ENCODE assay signal across 14 cellular contexts in the genomic region with DNA sequence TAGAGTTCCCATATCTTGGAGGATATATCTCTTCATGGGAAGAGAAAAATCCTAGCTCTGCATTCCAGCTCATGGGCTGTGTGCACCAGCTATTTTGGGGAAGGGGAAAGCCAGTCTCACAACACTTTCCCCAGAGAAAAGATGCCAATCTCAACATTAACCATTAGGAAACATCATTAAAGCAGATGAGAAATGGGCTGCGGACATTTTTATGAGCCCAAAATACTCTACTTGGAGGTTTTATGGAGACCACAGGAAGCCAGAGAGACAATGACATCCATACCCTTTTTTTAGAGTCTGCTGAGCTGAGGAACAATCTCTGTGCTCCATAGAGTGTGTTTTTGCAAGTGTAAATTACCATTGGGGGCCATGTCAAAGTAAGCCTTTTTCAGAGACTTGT.
A peak's percentile ranks its signal among the peaks of the same experiment; 100 is the strongest.
DNase-seq lines count a peak whose midpoint lies in the region; ATAC-seq and TF ChIP-seq lines count a peak whose summit lies in the region.
"Had no signal": no experiment of that assay in that cellular context is flagged by ENCODE, and none has a peak within 500 bp of the region (broad histone marks: within the 10 kb centered on the region; RNA-seq: fewer than 3 reads in every experiment).

No MANE protein-coding gene starts in this region.

- H4K20me1 ChIP-seq in PC-9 (ENCODE audit: insufficient read depth) (no peaks in the 10 kb centered on the region), GM23338 (replicated peaks; ENCODE audit: insufficient read depth) (no peaks in the 10 kb centered on the region)

- no peak overlapping the region for H3K27ac ChIP-seq in A673 (ENCODE audit: low read depth, low read length, poor library complexity, severe bottlenecking)
- peak overlapping the region; percentile 85 for H3K27ac ChIP-seq in PC-9
- peak overlapping the region; percentile 19 for H3K27ac ChIP-seq in mesodermal cell (ENCODE audit: low read depth, low read length, severe bottlenecking)
- no peak overlapping the region for H3K27ac ChIP-seq in GM23338 (ENCODE audit: low read depth)
- H3K27ac ChIP-seq: Peyer's patch, SK-N-MC had no signal

- H2AFZ ChIP-seq in PC-9 (no peak overlapping the region), GM23338 (no peak overlapping the region)

- intact Hi-C loops in A673 (cut with micrococcal nuclease; ENCODE audit: unreplicated experiment), result loop anchor here (2.0 to 5.0 kb wide), 5 partner anchors 76 to 1102 kb away; no protein-coding TSS in a partner anchor
- intact Hi-C loops in PC-9 (cut with micrococcal nuclease; ENCODE audit: unreplicated experiment), result loop anchor here (1.0 to 5.0 kb wide), 4 partner anchors 45 to 612 kb away; no protein-coding TSS in a partner anchor

- H3K4me1 Mint-ChIP-seq in GM23338, result peaks cover 27% of the 10 kb centered on the region

- no peak overlapping the region for H3K27ac Mint-ChIP-seq in GM23338
- H3K27ac Mint-ChIP-seq: CD8-positive, alpha-beta memory T cell had no signal

- H3F3A ChIP-seq in PC-9 (ENCODE audit: insufficient read depth, low read depth) (peaks cover 29% of the 10 kb centered on the region), GM23338 (replicated peaks; ENCODE audit: low read depth) (no peaks in the 10 kb centered on the region)

- H3K9me3 ChIP-seq in A673 (ENCODE audit: low read depth, low read length, poor library complexity, severe bottlenecking) (no peaks in the 10 kb centered on the region), PC-9 (ENCODE audit: insufficient read depth, low read depth) (no peaks in the 10 kb centered on the region), mesodermal cell (ENCODE audit: control insufficient read depth, low read length) (no peaks in the 10 kb centered on the region)
- H3K9me3 ChIP-seq: Peyer's patch had no signal

- 100% methylated on average over 1 of the region's 1 CpG; no CpG with 5 or more reads in 1 of the 2 experiments for WGBS in mesodermal cell (ENCODE audit: insufficient coverage in 2 of 2), 2 experiments

- DNase-seq in A673 (ENCODE audit: low spot score) (peak; percentile 67), EH (ENCODE audit: low read depth) (peak; percentile 94), PC-9 (peak in 1 of 2 experiments; percentile 49), NCI-H524 treated with DMSO at 0.1 percent for 48 hours (lab: John Stamatoyannopoulos, UW) (no peak), GM23338 (ENCODE audit: low spot score) (no peak)
- DNase-seq: CD8-positive, alpha-beta memory T cell; DMS53; NCI-H1694 treated with DMSO at 0.1 percent for 48 hours; Peyer's patch had no signal

- TF ChIP-seq CTCF in A673 (conservative IDR thresholded peaks at IDR 0.05; ENCODE audit: low read depth, low read length) (no peak), PC-9 (conservative IDR thresholded peaks at IDR 0.05) (no peak), GM23338 (conservative IDR thresholded peaks at IDR 0.05; ENCODE audit: low read depth in 2 of 2) (no peak)

- H3K36me3 ChIP-seq in A673 (ENCODE audit: insufficient read depth, low read length, poor library complexity, severe bottlenecking), result no peaks in the 10 kb centered on the region
- no peaks in the 10 kb centered on the region for H3K36me3 ChIP-seq in PC-9 (ENCODE audit: low read depth)
- no peaks in the 10 kb centered on the region for H3K36me3 ChIP-seq in mesodermal cell (ENCODE audit: control insufficient read depth, insufficient read depth, low read length)
- H3K36me3 ChIP-seq in GM23338 (ENCODE audit: insufficient read depth), result no peaks in the 10 kb centered on the region
- H3K36me3 ChIP-seq: Peyer's patch had no signal

- peaks cover 7% of the 10 kb centered on the region; the same call in 2 of the 3 replicates for H3K36me3 Mint-ChIP-seq in GM23338 (ENCODE audit: low read depth)
- H3K36me3 Mint-ChIP-seq: CD8-positive, alpha-beta memory T cell had no signal

- H3K4me2 ChIP-seq in PC-9 (peak overlapping the region; percentile 63), GM23338 (no peak overlapping the region)

- no peaks in the 10 kb centered on the region for H3K27me3 Mint-ChIP-seq in GM23338 (ENCODE audit: insufficient read depth, low read depth, poor library complexity)

- no peaks in the 10 kb centered on the region for H3K79me2 ChIP-seq in PC-9 (ENCODE audit: low read depth)
- H3K79me2 ChIP-seq in GM23338 (replicated peaks; ENCODE audit: insufficient read depth), result no peaks in the 10 kb centered on the region

- peaks cover 11% of the 10 kb centered on the region; the same call in 2 of the 3 replicates for H3K9me3 Mint-ChIP-seq in GM23338
- H3K9me3 Mint-ChIP-seq: CD8-positive, alpha-beta memory T cell had no signal

- CTCF ChIA-PET in A673 (lab: Charles Lee), result interaction anchor here (1.2 to 1.9 kb wide), 3 partner anchors 77 to 213 kb away, joined by 3 to 6 read pairs (median 5); no protein-coding TSS in a partner anchor
- CTCF ChIA-PET in PC-9 (lab: Charles Lee), result interaction anchor here (0.5 to 1.1 kb wide), 3 partner anchors 48 to 210 kb away, joined by 3 to 12 read pairs (median 6); no protein-coding TSS in a partner anchor

- ATAC-seq in HG02798 (IDR thresholded peaks at IDR 0.05; ENCODE audit: poor library complexity, unreplicated experiment), result no peak
- no peak for ATAC-seq in HG03571 (IDR thresholded peaks at IDR 0.05; ENCODE audit: unreplicated experiment)
- no peak for ATAC-seq in GM23338

- H3K4me1 ChIP-seq in A673 (ENCODE audit: insufficient read depth, low read length, poor library complexity, severe bottlenecking), result peaks cover 33% of the 10 kb centered on the region
- H3K4me1 ChIP-seq in PC-9 (replicated peaks; ENCODE audit: insufficient read depth), result peaks cover 35% of the 10 kb centered on the region
- H3K4me1 ChIP-seq in mesodermal cell (ENCODE audit: control insufficient read depth, insufficient read depth, low read length, poor library complexity, severe bottlenecking), result peaks cover 27% of the 10 kb centered on the region
- peaks cover 19% of the 10 kb centered on the region for H3K4me1 ChIP-seq in GM23338 (ENCODE audit: insufficient read depth)

- POLR2A ChIA-PET in A673 (lab: Charles Lee; ENCODE audit: low non-redundant PET) (no interaction called here), PC-9 (lab: Charles Lee; ENCODE audit: unreplicated experiment) (no interaction called here)

- BruUV-seq in A673 (replicated peaks; lab: Mats Ljungman, UMichigan) (no TSS peak), PC-9 (replicated peaks; lab: Mats Ljungman, UMichigan) (no TSS peak)

- H3K9me2 ChIP-seq in PC-9 (ENCODE audit: insufficient read depth) (no peaks in the 10 kb centered on the region), GM23338 (ENCODE audit: insufficient read depth) (no peaks in the 10 kb centered on the region)

- H3K4me3 ChIP-seq in A673 (ENCODE audit: low read depth, low read length, poor library complexity, severe bottlenecking) (no peak overlapping the region), PC-9 (no peak overlapping the region), mesodermal cell (ENCODE audit: extremely low read depth, insufficient read depth, low read length, poor library complexity, severe bottlenecking) (no peak overlapping the region), GM23338 (no peak overlapping the region)
- H3K4me3 ChIP-seq: K562, Peyer's patch had no signal

- H3K27me3 ChIP-seq in A673 (replicated peaks; ENCODE audit: insufficient read depth, low read depth, low read length, poor library complexity), result no peaks in the 10 kb centered on the region
- H3K27me3 ChIP-seq in PC-9 (ENCODE audit: insufficient read depth, low read depth), result no peaks in the 10 kb centered on the region
- H3K27me3 ChIP-seq in GM23338 (ENCODE audit: insufficient read depth), result no peaks in the 10 kb centered on the region
- H3K27me3 ChIP-seq: Peyer's patch had no signal

- H3K4me3 Mint-ChIP-seq in GM23338, result no peak overlapping the region
- H3K4me3 Mint-ChIP-seq: CD8-positive, alpha-beta memory T cell had no signal

Comparison
In these comparisons a context has a peak if more than half of its experiments do, and no peak if none do; other contexts are left out.
1. DNase-seq: peak in A673 (single experiment) and EH (single experiment); none in NCI-H524 treated with DMSO at 0.1 percent for 48 hours (single experiment) and GM23338 (single experiment).
2. H3K27ac ChIP-seq: peak in PC-9 (single experiment) and mesodermal cell (single experiment); none in A673 (single experiment) and GM23338 (single experiment).